ENCODE assay signal across 32 cellular contexts in genomic region chr3:45240292-45240691, GRCh38. TPM values are rescaled to one million over a fixed set of nuclear protein-coding genes. Genes with fewer than 3 reads are reported as not detected.
"Had no signal": no experiment of that assay in that cellular context is flagged by ENCODE, and none has a peak within 500 bp of the region (broad histone marks: within the 10 kb centered on the region; RNA-seq: fewer than 3 reads in every experiment).

No MANE protein-coding gene starts in this region.

- H3K4me3 ChIP-seq: ascending aorta, cardiac muscle cell had no signal

- FAIRE-seq: TTC549 had no signal

- H3K36me3 ChIP-seq: ascending aorta, cardiac muscle cell, WERI-Rb-1 had no signal

- H3K27me3 ChIP-seq: ascending aorta, cardiac muscle cell had no signal

- DNase-seq: activated CD4-positive, alpha-beta memory T cell treated with anti-CD3 and anti-CD28 coated beads, Interleukin-2, amount 10 ng/mL, durations not matched to agents 7 days and 5 days; activated CD4-positive, alpha-beta T cell treated with anti-CD3 and anti-CD28 coated beads for 1 hour; activated CD4-positive, alpha-beta T cell treated with anti-CD3 and anti-CD28 coated beads for 36 hours; activated CD4-positive, alpha-beta T cell treated with anti-CD3 and anti-CD28 coated beads for 48 hours; activated CD4-positive, alpha-beta T cell treated with anti-CD3 and anti-CD28 coated beads, Interleukin-2, amount 10 ng/mL, durations not matched to agents 7 days and 5 days; activated CD4-positive, alpha-beta T cell treated with anti-CD3 and anti-CD28 coated beads, Interleukin-2, amount 50 U/mL, for 48 hours; activated CD4-positive, CD25-positive, alpha-beta regulatory T cell; activated CD8-positive, alpha-beta memory T cell treated with anti-CD3 and anti-CD28 coated beads for 24 hours; activated CD8-positive, alpha-beta memory T cell treated with anti-CD3 and anti-CD28 coated beads, Interleukin-2, amount 10 ng/mL, durations not matched to agents 7 days and 5 days; activated CD8-positive, alpha-beta memory T cell treated with anti-CD3 and anti-CD28 coated beads, Interleukin-2, amount 50 U/mL, for 48 hours; activated CD8-positive, alpha-beta T cell treated with anti-CD3 and anti-CD28 coated beads, Interleukin-2, amount 10 ng/mL, durations not matched to agents 7 days and 5 days; activated effector memory CD4-positive, alpha-beta T cell treated with Interleukin-2 at 50 U/mL for 16 hours; activated gamma-delta T cell; activated naive CD4-positive, alpha-beta T cell treated with anti-CD3 and anti-CD28 coated beads, Interleukin-2, amount 10 ng/mL, durations not matched to agents 7 days and 5 days; activated naive CD4-positive, alpha-beta T cell treated with Interleukin-2 at 50 U/mL for 16 hours; activated naive CD8-positive, alpha-beta T cell treated with anti-CD3 and anti-CD28 coated beads, Interleukin-2, amount 10 ng/mL, durations not matched to agents 7 days and 5 days; activated naive CD8-positive, alpha-beta T cell treated with anti-CD3 and anti-CD28 coated beads, Interleukin-2, amount 50 U/mL, for 24 hours; activated T-cell treated with anti-CD3 and anti-CD28 coated beads, Interleukin-2, amount 50 U/mL, for 24 hours; activated T-cell treated with anti-CD3 and anti-CD28 coated beads, Interleukin-2, amount 50 U/mL, for 48 hours; amygdala; anterior cingulate cortex; caudate nucleus; cerebellar nuclear complex; T-helper 2 cell; T-helper 9 cell; WERI-Rb-1 had no signal

- H3K9me3 ChIP-seq: ascending aorta had no signal

- H3K4me1 ChIP-seq: ascending aorta had no signal

- ATAC-seq: activated CD4-positive, alpha-beta T cell treated with anti-CD3 and anti-CD28 coated beads for 36 hours; activated CD4-positive, CD25-positive, alpha-beta regulatory T cell treated with anti-CD3 and anti-CD28 coated beads, Interleukin-2, amount 50 U/mL, for 24 hours; activated CD8-positive, alpha-beta memory T cell treated with anti-CD3 and anti-CD28 coated beads, Interleukin-2, amount 10 ng/mL, durations not matched to agents 7 days and 5 days; activated CD8-positive, alpha-beta T cell treated with anti-CD3 and anti-CD28 coated beads, Interleukin-2, amount 10 ng/mL, durations not matched to agents 7 days and 5 days; activated naive CD8-positive, alpha-beta T cell treated with anti-CD3 and anti-CD28 coated beads, Interleukin-2, amount 50 U/mL, for 24 hours; WTC11 had no signal

- H3K27ac ChIP-seq: ascending aorta, cardiac muscle cell, WERI-Rb-1 had no signal

RNA-seq across cellular contexts. Expression of gene TMEM158, which starts 14.2 kb away (rescaled TPM):
- total RNA-seq: activated CD4-positive, alpha-beta memory T cell treated with anti-CD3 and anti-CD28 coated beads, Interleukin-2, amount 10 ng/mL, durations not matched to agents 7 days and 5 days; activated naive CD8-positive, alpha-beta T cell treated with anti-CD3 and anti-CD28 coated beads, Interleukin-2, amount 10 ng/mL, durations not matched to agents 7 days and 5 days; ascending aorta; T-helper 1 cell treated with Interleukin-12 subunit alpha and Interleukin-12 subunit beta and Interleukin-4 antibody, amounts not matched to agents 30 ng/mL and 1 ng/mL, for 36 hours had no signal
